Comparison of ENCODE assay signal across 11 cellular contexts in the genomic region with DNA sequence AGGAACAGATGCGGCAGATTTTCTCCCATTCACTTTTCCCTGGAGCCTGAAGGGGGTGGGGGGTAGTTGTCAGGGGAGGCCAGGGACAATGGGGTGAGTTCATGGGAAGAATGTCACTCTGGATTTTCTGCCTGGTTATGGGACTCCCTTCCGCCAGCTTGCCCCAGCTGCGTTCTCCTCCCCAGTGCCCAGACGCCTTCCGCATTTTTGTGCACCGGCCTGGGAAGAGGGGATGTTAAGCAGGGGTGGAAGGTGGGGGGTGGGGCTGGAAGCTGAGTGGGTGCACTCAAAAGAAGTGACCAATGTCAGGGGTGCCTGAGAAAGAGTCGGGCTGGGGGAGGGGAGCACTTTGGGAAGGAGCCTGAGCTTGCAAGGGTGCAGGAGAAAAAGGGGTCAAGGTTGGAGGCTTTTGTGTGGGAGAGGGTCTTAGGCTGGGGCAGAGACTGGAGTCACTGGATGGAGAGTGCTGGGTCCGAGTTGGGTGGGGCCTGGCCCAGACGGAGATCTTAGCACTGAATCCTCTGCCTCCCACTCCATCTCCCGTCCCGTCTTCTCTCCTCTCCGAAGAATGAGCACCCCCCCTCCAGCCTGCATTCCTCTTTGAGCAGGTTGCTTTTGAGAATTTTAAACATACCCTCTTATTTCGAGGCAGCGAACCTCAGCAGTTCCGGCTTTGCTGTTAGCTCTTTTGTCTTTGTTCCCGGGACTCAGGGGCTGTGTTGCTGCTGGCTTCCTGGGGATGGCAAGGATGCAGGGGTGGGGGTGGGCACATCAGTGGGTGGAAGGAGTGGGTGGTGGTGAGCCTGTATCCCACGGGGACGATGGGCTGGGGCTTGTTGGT. TPM values are rescaled to one million over a fixed set of nuclear protein-coding genes. Genes with fewer than 3 reads are reported as not detected.
DNase-seq lines count a peak whose midpoint lies in the region; ATAC-seq, FAIRE-seq and TF ChIP-seq lines count a peak whose summit lies in the region.
"Had no signal": no experiment of that assay in that cellular context is flagged by ENCODE, and none has a peak within 500 bp of the region (broad histone marks: within the 10 kb centered on the region; RNA-seq: fewer than 3 reads in every experiment).

No MANE protein-coding gene starts in this region.

- H3K4me3 ChIP-seq in HUES6 (ENCODE audit: low read depth, low read length) (peak overlapping the region; percentile 78), adipocyte (ENCODE audit: low read length) (no peak overlapping the region), kidney (ENCODE audit: low read length in 2 of 2) (peak overlapping the region in 1 of 2 donors; percentile 67)

- peaks cover 66 to 69% of the 10 kb centered on the region in 2 donors for H3K27me3 Mint-ChIP-seq in stimulated activated naive B cell treated with anti-CD40 and anti-IgM and Interleukin-4, amounts not matched to agents 10 μg/mL and 1 μg/mL and 100 μg/mL, for 72 hours

- peaks cover 0 to 2% of the 10 kb centered on the region in 2 donors for H3K9me3 Mint-ChIP-seq in stimulated activated naive B cell treated with anti-CD40 and anti-IgM and Interleukin-4, amounts not matched to agents 10 μg/mL and 1 μg/mL and 100 μg/mL, for 72 hours

- ATAC-seq in stimulated activated naive B cell treated with anti-CD40 and anti-IgM and Interleukin-4, amounts not matched to agents 10 μg/mL and 1 μg/mL and 100 μg/mL, for 72 hours (replicated peaks) = no peak
- no peak for ATAC-seq in HG03175 (IDR thresholded peaks at IDR 0.05; ENCODE audit: unreplicated experiment)
- no peak for ATAC-seq in esophagus mucosa

- peak overlapping the region in 1 of 2 donors; percentile 6 for H3K4me3 Mint-ChIP-seq in stimulated activated naive B cell treated with anti-CD40 and anti-IgM and Interleukin-4, amounts not matched to agents 10 μg/mL and 1 μg/mL and 100 μg/mL, for 72 hours

- DNase-seq in adipocyte (ENCODE audit: low read depth) (peak; percentile 76), kidney (peak; percentile 84), 8988T (no peak), NCI-H748 treated with DMSO at 0.1 percent for 48 hours (lab: John Stamatoyannopoulos, UW) (no peak)
- no peak for DNase-seq in stimulated activated naive B cell treated with anti-CD40 and anti-IgM and Interleukin-4, amounts not matched to agents 10 μg/mL and 1 μg/mL and 100 μg/mL, for 72 hours
- DNase-seq: activated naive CD4-positive, alpha-beta T cell treated with anti-CD3 and anti-CD28 coated beads, Interleukin-2, amount 50 U/mL, for 16 hours; stimulated activated CD4-positive, alpha-beta T cell treated with anti-CD3 and anti-CD28 coated beads, Interleukin-4, amount 100 ng/mL, for 4 hours had no signal

- no peak for TF ChIP-seq CTCF in kidney (IDR thresholded peaks at IDR 0.05; ENCODE audit: borderline replicate concordance, extremely low read depth, insufficient read depth)

- H3K4me1 Mint-ChIP-seq in stimulated activated naive B cell treated with anti-CD40 and anti-IgM and Interleukin-4, amounts not matched to agents 10 μg/mL and 1 μg/mL and 100 μg/mL, for 72 hours = peaks cover 20 to 28% of the 10 kb centered on the region in 2 donors

- peaks cover 27% of the 10 kb centered on the region for H3K27me3 ChIP-seq in HUES6 (ENCODE audit: control insufficient read depth, insufficient read depth, low read length)
- peaks cover 35% of the 10 kb centered on the region for H3K27me3 ChIP-seq in adipocyte (replicated peaks; ENCODE audit: control insufficient read depth, insufficient read depth, low read length)

- H3K9me3 ChIP-seq in HUES6 (ENCODE audit: control insufficient read depth, insufficient read depth, low read depth, low read length) = no peaks in the 10 kb centered on the region
- H3K9me3 ChIP-seq in adipocyte (ENCODE audit: control insufficient read depth, low read length) = no peaks in the 10 kb centered on the region
- no peaks in the 10 kb centered on the region for H3K9me3 ChIP-seq in kidney (ENCODE audit: control insufficient read depth in 1 of 2, low read length in 2 of 2)

- H3K9ac ChIP-seq in HUES6 (ENCODE audit: low read length) = peak overlapping the region; percentile 78
- H3K9ac ChIP-seq in adipocyte (ENCODE audit: low read length) = no peak overlapping the region
- peak overlapping the region; percentile 4 to 26 for H3K9ac ChIP-seq in kidney (ENCODE audit: low read length in 2 of 2)
- H3K9ac ChIP-seq: KMS-11 had no signal

- no peak for FAIRE-seq in kidney (lab: Jason Lieb, UNC)

- peaks cover 33% of the 10 kb centered on the region for H3K4me1 ChIP-seq in HUES6 (ENCODE audit: control insufficient read depth, insufficient read depth, low read length)
- peaks cover 23% of the 10 kb centered on the region for H3K4me1 ChIP-seq in adipocyte (ENCODE audit: control insufficient read depth, insufficient read depth, low read length)
- peaks cover 0 to 8% of the 10 kb centered on the region in 2 donors for H3K4me1 ChIP-seq in kidney (ENCODE audit: control insufficient read depth in 1 of 2, insufficient read depth in 1 of 2, low read depth in 1 of 2, low read length in 2 of 2)

- intact Hi-C loops in kidney (cut with DNase I) = no loop called here

- H3K27ac Mint-ChIP-seq in stimulated activated naive B cell treated with anti-CD40 and anti-IgM and Interleukin-4, amounts not matched to agents 10 μg/mL and 1 μg/mL and 100 μg/mL, for 72 hours = peak overlapping the region; percentile 32

- peak overlapping the region; percentile 26; the same call in 1 of the 2 replicates for H3K27ac ChIP-seq in HUES6 (ENCODE audit: low read depth, low read length)
- no peak overlapping the region for H3K27ac ChIP-seq in kidney (ENCODE audit: low read depth in 2 of 2, low read length in 2 of 2)
- H3K27ac ChIP-seq: KMS-11 had no signal

- no peaks in the 10 kb centered on the region for H3K36me3 Mint-ChIP-seq in stimulated activated naive B cell treated with anti-CD40 and anti-IgM and Interleukin-4, amounts not matched to agents 10 μg/mL and 1 μg/mL and 100 μg/mL, for 72 hours

- H3K36me3 ChIP-seq in HUES6 (ENCODE audit: control insufficient read depth, insufficient read depth, low read length) = peaks cover 14% of the 10 kb centered on the region
- H3K36me3 ChIP-seq in adipocyte (ENCODE audit: control insufficient read depth, insufficient read depth, low read length, severe bottlenecking) = no peaks in the 10 kb centered on the region
- no peaks in the 10 kb centered on the region for H3K36me3 ChIP-seq in kidney (ENCODE audit: control insufficient read depth in 1 of 2, insufficient read depth in 2 of 2, low read length in 2 of 2)

RNA-seq across cellular contexts. Expression of gene IGFBP2, which starts 2.7 kb away (rescaled TPM):
- total RNA-seq in kidney (53.7 TPM), esophagus mucosa (192 TPM)
- 369 TPM for polyA plus RNA-seq in kidney (ENCODE audit: insufficient read depth, low read depth, low replicate concordance)

RNA-seq across cellular contexts. Expression of gene IGFBP5, which starts 59.4 kb away (rescaled TPM):
- total RNA-seq in kidney = 572 TPM
- 362 TPM for polyA plus RNA-seq in kidney (ENCODE audit: insufficient read depth, low read depth, low replicate concordance)
- total RNA-seq in esophagus mucosa = 34.9 TPM

Comparison
In these comparisons a context has a peak if more than half of its experiments do, and no peak if none do; other contexts are left out.
1. DNase-seq: peak in adipocyte (single experiment) and kidney (single experiment); none in stimulated activated naive B cell treated with anti-CD40 and anti-IgM and Interleukin-4, amounts not matched to agents 10 μg/mL and 1 μg/mL and 100 μg/mL, for 72 hours (single experiment), 8988T (single experiment) and NCI-H748 treated with DMSO at 0.1 percent for 48 hours (single experiment).
2. RNA of gene IGFBP5, which starts 59.4 kb away (total RNA-seq): 572 TPM in kidney (single experiment); 34.9 TPM in esophagus mucosa (single experiment); every median in the first group is over 10 times any median in the second.